ENCODE assay signal across 7 cellular contexts in the genomic region with DNA sequence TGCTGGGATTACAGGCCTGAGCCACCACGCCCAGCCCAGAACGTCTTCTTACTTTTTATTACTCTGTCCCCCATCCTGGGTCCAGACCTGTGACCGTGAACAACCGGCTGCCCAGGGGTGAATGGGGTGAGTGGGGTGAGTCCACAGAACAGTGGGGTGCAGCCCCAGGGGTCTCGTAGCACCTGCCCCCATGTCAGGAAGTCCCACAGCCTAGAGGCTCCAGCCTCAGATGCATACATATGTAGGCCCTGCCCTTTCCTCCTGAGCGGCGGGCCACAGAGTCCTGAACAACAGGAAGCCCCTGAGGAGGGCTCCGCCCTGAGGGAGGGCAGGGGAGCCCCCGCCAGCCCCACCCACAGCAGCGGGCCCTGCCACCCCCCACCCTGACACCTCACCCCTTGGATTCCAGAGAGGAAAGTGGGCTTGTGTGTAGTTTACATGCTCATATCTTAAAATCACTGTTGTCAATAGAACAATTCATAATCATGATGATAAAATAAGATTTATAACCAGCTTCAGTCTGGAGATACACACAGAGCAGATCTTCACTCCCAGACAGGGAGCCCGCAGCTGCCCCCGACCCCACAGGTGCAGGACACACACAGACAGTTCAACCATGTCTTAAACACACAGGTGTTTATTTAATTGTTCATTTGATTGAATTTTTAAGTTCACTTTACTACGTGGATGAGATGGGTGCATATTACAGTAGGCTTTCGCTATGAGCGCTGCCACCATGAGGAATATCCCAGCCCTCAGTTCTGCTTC. TPM values are rescaled to one million over a fixed set of nuclear protein-coding genes. Genes with fewer than 3 reads are reported as not detected.
DNase-seq lines count a peak whose midpoint lies in the region; ATAC-seq and TF ChIP-seq lines count a peak whose summit lies in the region.

No MANE protein-coding gene starts in this region.

- H3K4ac ChIP-seq in mesenchymal stem cell (ENCODE audit: low read depth in 1 of 2, low read length in 2 of 2) = no peak overlapping the region

- no peak overlapping the region for H3K14ac ChIP-seq in mesenchymal stem cell (ENCODE audit: low read length in 2 of 2)

- H2AFZ ChIP-seq in mesenchymal stem cell (ENCODE audit: low read depth, low read length) = no peak overlapping the region

- ATAC-seq in SK-N-SH treated with all-trans-retinoic acid at 6 μM for 48 hours = no peak

- H3K36me3 ChIP-seq in mesenchymal stem cell (ENCODE audit: control insufficient read depth in 1 of 2, insufficient read depth in 2 of 2, low read depth in 1 of 2, low read length in 2 of 2) = peaks cover 0 to 18% of the 10 kb centered on the region in 2 experiments
- peaks cover 0 to 9% (median 0%) of the 10 kb centered on the region in 3 donors for H3K36me3 ChIP-seq in tibial nerve
- peaks cover 3% of the 10 kb centered on the region; the same call in 1 of the 2 replicates for H3K36me3 ChIP-seq in MG63

- H3K4me1 Mint-ChIP-seq in activated T-helper 2 cell treated with anti-CD3 and anti-CD28 coated beads, Interferon-gamma antibody, Interleukin-2, Interleukin-4, amounts not matched to agents 10 μg/mL and 5 μg/mL and 100 μg/mL, durations not matched to agents 14 hours and 24 hours and 36 hours (ENCODE audit: low read depth) = peaks cover 42% of the 10 kb centered on the region

- no peaks in the 10 kb centered on the region for H3K36me3 Mint-ChIP-seq in activated T-helper 2 cell treated with anti-CD3 and anti-CD28 coated beads, Interferon-gamma antibody, Interleukin-2, Interleukin-4, amounts not matched to agents 10 μg/mL and 5 μg/mL and 100 μg/mL, durations not matched to agents 14 hours and 24 hours and 36 hours (ENCODE audit: low read depth)

- peak overlapping the region; percentile 61 for H4K91ac ChIP-seq in mesenchymal stem cell (ENCODE audit: low read length)

- no peak overlapping the region for H4K8ac ChIP-seq in mesenchymal stem cell (ENCODE audit: low read length)

- H3K27me3 Mint-ChIP-seq in activated T-helper 2 cell treated with anti-CD3 and anti-CD28 coated beads, Interferon-gamma antibody, Interleukin-2, Interleukin-4, amounts not matched to agents 10 μg/mL and 5 μg/mL and 100 μg/mL, durations not matched to agents 14 hours and 24 hours and 36 hours (ENCODE audit: low read depth) = peaks cover 4% of the 10 kb centered on the region

- intact Hi-C loops in activated T-helper 2 cell treated with anti-CD3 and anti-CD28 coated beads, Interferon-gamma antibody, Interleukin-2, Interleukin-4, amounts not matched to agents 10 μg/mL and 5 μg/mL and 100 μg/mL, durations not matched to agents 14 hours and 24 hours and 36 hours (cut with micrococcal nuclease) = loop anchor here (5.0 to 10.0 kb wide), 5 partner anchors 72 to 426 kb away; a partner anchor contains a TSS

- no peak overlapping the region for H2BK120ac ChIP-seq in mesenchymal stem cell (ENCODE audit: low read depth, low read length)

- no peak overlapping the region for H3K18ac ChIP-seq in mesenchymal stem cell (ENCODE audit: low read depth in 1 of 2, low read length in 2 of 2)

- H3K4me2 ChIP-seq in mesenchymal stem cell (ENCODE audit: low read length, poor library complexity, severe bottlenecking) = no peak overlapping the region

- DNase-seq in activated T-helper 2 cell treated with anti-CD3 and anti-CD28 coated beads, Interferon-gamma antibody, Interleukin-2, Interleukin-4, amounts not matched to agents 10 μg/mL and 5 μg/mL and 100 μg/mL, durations not matched to agents 14 hours and 24 hours and 36 hours (ENCODE audit: low spot score) = peak; percentile 71
- DNase-seq in mesenchymal stem cell (no peak), tibial nerve (ENCODE audit: low spot score in 2 of 2) (no peak), NCI-H1417 treated with DMSO at 0.1 percent for 48 hours (lab: John Stamatoyannopoulos, UW) (no peak), MG63 (no peak)

- H3K23ac ChIP-seq in mesenchymal stem cell (ENCODE audit: low read length in 2 of 2) = no peak overlapping the region

- H2BK5ac ChIP-seq in mesenchymal stem cell (ENCODE audit: low read depth, low read length, poor library complexity, severe bottlenecking) = no peak overlapping the region

- H3K79me1 ChIP-seq in mesenchymal stem cell (replicated peaks; ENCODE audit: low read length, poor library complexity, severe bottlenecking) = peaks cover 2% of the 10 kb centered on the region

- H2BK12ac ChIP-seq in mesenchymal stem cell (ENCODE audit: low read length in 2 of 2) = no peak overlapping the region

- H3K27ac ChIP-seq in mesenchymal stem cell (ENCODE audit: low read length, poor library complexity, severe bottlenecking) = no peak overlapping the region
- peak overlapping the region in 3 of 4 donors; percentile 50 to 91 (median 54) for H3K27ac ChIP-seq in tibial nerve

- H3K4me1 ChIP-seq in mesenchymal stem cell (ENCODE audit: control insufficient read depth, insufficient read depth, low read depth, low read length) = peaks cover 28% of the 10 kb centered on the region
- H3K4me1 ChIP-seq in tibial nerve = peaks cover 0 to 18% (median 6%) of the 10 kb centered on the region in 4 donors

- WGBS in mesenchymal stem cell = 93% methylated on average over 4 of the region's 15 CpGs
- 61 to 67% methylated on average over 13 to 15 of the region's 15 CpGs for WGBS in tibial nerve, 2 donors

- no peaks in the 10 kb centered on the region for H3K9me3 ChIP-seq in mesenchymal stem cell (ENCODE audit: control insufficient read depth, low read length)
- no peaks in the 10 kb centered on the region for H3K9me3 ChIP-seq in tibial nerve
- H3K9me3 ChIP-seq in MG63 = no peaks in the 10 kb centered on the region

- peak overlapping the region; percentile 86 for H3K4me3 Mint-ChIP-seq in activated T-helper 2 cell treated with anti-CD3 and anti-CD28 coated beads, Interferon-gamma antibody, Interleukin-2, Interleukin-4, amounts not matched to agents 10 μg/mL and 5 μg/mL and 100 μg/mL, durations not matched to agents 14 hours and 24 hours and 36 hours (ENCODE audit: low read depth)

- no peaks in the 10 kb centered on the region for H3K9me3 Mint-ChIP-seq in activated T-helper 2 cell treated with anti-CD3 and anti-CD28 coated beads, Interferon-gamma antibody, Interleukin-2, Interleukin-4, amounts not matched to agents 10 μg/mL and 5 μg/mL and 100 μg/mL, durations not matched to agents 14 hours and 24 hours and 36 hours

- H2AK5ac ChIP-seq in mesenchymal stem cell (ENCODE audit: low read length, severe bottlenecking) = no peak overlapping the region

- no peak overlapping the region for H2BK15ac ChIP-seq in mesenchymal stem cell (ENCODE audit: low read depth, poor library complexity, severe bottlenecking)

- TF ChIP-seq POLR2A in Raji (IDR thresholded peaks at IDR 0.05; ENCODE audit: insufficient read depth, low read depth, low read length) = peak; percentile 74
- TF ChIP-seq POLR2A in tibial nerve (IDR thresholded peaks at IDR 0.05) = no peak

- H3K27me3 ChIP-seq in mesenchymal stem cell (ENCODE audit: control insufficient read depth in 1 of 2, insufficient read depth in 1 of 2, low read length in 2 of 2) (no peaks in the 10 kb centered on the region), tibial nerve (no peaks in the 10 kb centered on the region), MG63 (no peaks in the 10 kb centered on the region)

- no peak overlapping the region for H3K9ac ChIP-seq in mesenchymal stem cell (ENCODE audit: low read length)

- H3K4me3 ChIP-seq in mesenchymal stem cell (ENCODE audit: insufficient read depth in 1 of 2, low read depth in 1 of 2, low read length in 2 of 2) (no peak overlapping the region), tibial nerve (peak overlapping the region in 2 of 4 donors; percentile 40 to 73), MG63 (no peak overlapping the region)

- no peak for TF ChIP-seq CTCF in tibial nerve (IDR thresholded peaks at IDR 0.05)

- H3K27ac Mint-ChIP-seq in activated T-helper 2 cell treated with anti-CD3 and anti-CD28 coated beads, Interferon-gamma antibody, Interleukin-2, Interleukin-4, amounts not matched to agents 10 μg/mL and 5 μg/mL and 100 μg/mL, durations not matched to agents 14 hours and 24 hours and 36 hours = peak overlapping the region; percentile 99

- TF ChIP-seq EP300 in tibial nerve (IDR thresholded peaks at IDR 0.05) = no peak

RNA-seq across cellular contexts. Expression of a gene that starts 12.4 kb away (rescaled TPM):
- 12.4 and 13.6 TPM in 2 replicates for total RNA-seq in activated T-helper 2 cell treated with anti-CD3 and anti-CD28 coated beads, Interferon-gamma antibody, Interleukin-2, Interleukin-4, amounts not matched to agents 10 μg/mL and 5 μg/mL and 100 μg/mL, durations not matched to agents 14 hours and 24 hours and 36 hours
- polyA plus RNA-seq in mesenchymal stem cell (2013, experiment 1 of 2) = 6.6 TPM
- polyA plus RNA-seq in mesenchymal stem cell (2013, experiment 2 of 2) = 6.7 TPM
- total RNA-seq in tibial nerve = 10 to 100 TPM; 12.5 to 14.7 (median 13.7) TPM
- total RNA-seq in MG63 (2014; rRNA removed; shearing (Covaris generic); ENCODE audit: low replicate concordance) = 27.7 and 33.2 TPM in 2 replicates

RNA-seq across cellular contexts. Expression of a gene that starts 13.9 kb away (rescaled TPM):
- 6.5 and 7.1 TPM in 2 replicates for total RNA-seq in activated T-helper 2 cell treated with anti-CD3 and anti-CD28 coated beads, Interferon-gamma antibody, Interleukin-2, Interleukin-4, amounts not matched to agents 10 μg/mL and 5 μg/mL and 100 μg/mL, durations not matched to agents 14 hours and 24 hours and 36 hours
- 11.7 TPM for polyA plus RNA-seq in mesenchymal stem cell (2013, experiment 1 of 2)
- polyA plus RNA-seq in mesenchymal stem cell (2013, experiment 2 of 2) = 12.0 TPM
- 10 to 100 TPM; 12.3 to 26.4 (median 15.5) TPM for total RNA-seq in tibial nerve
- total RNA-seq in MG63 (2014; rRNA removed; shearing (Covaris generic); ENCODE audit: low replicate concordance) = 71.2 and 98.0 TPM in 2 replicates

RNA-seq across cellular contexts. Expression of a gene that starts 18.8 kb away (rescaled TPM):
- total RNA-seq in activated T-helper 2 cell treated with anti-CD3 and anti-CD28 coated beads, Interferon-gamma antibody, Interleukin-2, Interleukin-4, amounts not matched to agents 10 μg/mL and 5 μg/mL and 100 μg/mL, durations not matched to agents 14 hours and 24 hours and 36 hours = 44.0 and 46.9 TPM in 2 replicates
- 9.2 TPM for polyA plus RNA-seq in mesenchymal stem cell (2013, experiment 1 of 2)
- 9.3 TPM for polyA plus RNA-seq in mesenchymal stem cell (2013, experiment 2 of 2)
- total RNA-seq in tibial nerve = 10 to 100 TPM; 28.2 to 62.4 (median 46.7) TPM
- total RNA-seq in MG63 (2014; rRNA removed; shearing (Covaris generic); ENCODE audit: low replicate concordance) = 13.4 and 22.7 TPM in 2 replicates

RNA-seq across cellular contexts. Expression of a gene that starts 57.2 kb away (rescaled TPM):
- total RNA-seq in activated T-helper 2 cell treated with anti-CD3 and anti-CD28 coated beads, Interferon-gamma antibody, Interleukin-2, Interleukin-4, amounts not matched to agents 10 μg/mL and 5 μg/mL and 100 μg/mL, durations not matched to agents 14 hours and 24 hours and 36 hours = not detected in 2 replicates
- 23.7 TPM for polyA plus RNA-seq in mesenchymal stem cell (2013, experiment 1 of 2)
- 23.9 TPM for polyA plus RNA-seq in mesenchymal stem cell (2013, experiment 2 of 2)
- total RNA-seq in tibial nerve = 10 to 100 TPM in 3 of 4 donors, 1 to 10 TPM in 1; 8.0 to 61.2 (median 35.9) TPM
- not detected in 2 replicates for total RNA-seq in MG63 (2014; rRNA removed; shearing (Covaris generic); ENCODE audit: low replicate concordance)
